Comparison of ENCODE assay signal across 20 cellular contexts in the genomic region with DNA sequence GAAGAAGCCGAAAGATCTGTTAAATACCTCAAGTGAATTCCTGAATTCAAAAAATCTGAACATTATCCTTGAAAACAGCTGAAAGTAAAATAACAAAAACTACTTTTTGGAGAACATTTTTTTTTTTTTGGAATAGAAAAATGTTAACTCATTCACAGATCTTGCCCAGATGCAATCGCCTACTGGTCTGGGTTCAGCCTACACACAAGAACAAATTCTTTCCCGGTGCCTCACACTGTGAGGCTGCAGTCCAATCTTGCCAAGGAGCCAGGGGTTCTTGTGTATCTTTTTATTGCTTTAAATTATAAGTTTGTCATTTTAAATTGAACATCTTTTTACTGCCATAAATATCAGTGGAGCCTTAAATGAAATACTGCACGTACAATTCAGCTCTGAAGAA. TPM values are rescaled to one million over a fixed set of nuclear protein-coding genes. Genes with fewer than 3 reads are reported as not detected.
A peak's percentile ranks its signal among the peaks of the same experiment; 100 is the strongest.
DNase-seq lines count a peak whose midpoint lies in the region; ATAC-seq and TF ChIP-seq lines count a peak whose summit lies in the region.
"Had no signal": no experiment of that assay in that cellular context is flagged by ENCODE, and none has a peak within 500 bp of the region (broad histone marks: within the 10 kb centered on the region; RNA-seq: fewer than 3 reads in every experiment).

No MANE protein-coding gene starts in this region.

- H2AFZ ChIP-seq in neural progenitor cell (replicated peaks), result no peak overlapping the region

- H3K27me3 ChIP-seq in skeletal muscle satellite cell (ENCODE audit: control insufficient read depth, insufficient read depth, low read length) (no peaks in the 10 kb centered on the region), neural progenitor cell (no peaks in the 10 kb centered on the region)
- H3K27me3 ChIP-seq: upper lobe of right lung had no signal

- no peak overlapping the region for H3K27ac Mint-ChIP-seq in neural progenitor cell
- H3K27ac Mint-ChIP-seq: activated naive CD4-positive, alpha-beta T cell treated with anti-CD3 and anti-CD28 coated beads for 36 hours had no signal

- no peak overlapping the region for H3K4me3 ChIP-seq in fibroblast of the aortic adventitia (ENCODE audit: low read depth, low read length)
- no peak overlapping the region for H3K4me3 ChIP-seq in skeletal muscle satellite cell (ENCODE audit: low read length)
- H3K4me3 ChIP-seq in neural progenitor cell, result no peak overlapping the region
- H3K4me3 ChIP-seq: heart right ventricle, upper lobe of right lung had no signal

- H3K36me3 ChIP-seq in skeletal muscle satellite cell (ENCODE audit: insufficient read depth, low read length) (no peaks in the 10 kb centered on the region), neural progenitor cell (no peaks in the 10 kb centered on the region)
- H3K36me3 ChIP-seq: heart right ventricle, upper lobe of right lung had no signal

- H3K27me3 Mint-ChIP-seq in activated T-cell treated with anti-CD3 and anti-CD28 coated beads, Interleukin-2, amount 50 U/mL, for 4 hours (ENCODE audit: low read depth), result no peaks in the 10 kb centered on the region
- H3K27me3 Mint-ChIP-seq in neural progenitor cell (ENCODE audit: insufficient read depth, low read depth), result no peaks in the 10 kb centered on the region
- H3K27me3 Mint-ChIP-seq: naive B cell had no signal

- ATAC-seq in activated T-cell treated with anti-CD3 and anti-CD28 coated beads, Interleukin-2, amount 50 U/mL, for 4 hours, result no peak
- ATAC-seq: heart right ventricle, HepG2, upper lobe of right lung had no signal

- peaks cover 35% of the 10 kb centered on the region for H3K4me1 ChIP-seq in skeletal muscle satellite cell (ENCODE audit: control insufficient read depth, insufficient read depth, low read length)
- H3K4me1 ChIP-seq in neural progenitor cell, result no peaks in the 10 kb centered on the region
- H3K4me1 ChIP-seq: heart right ventricle, upper lobe of right lung had no signal

- H3K9ac ChIP-seq in skeletal muscle satellite cell (ENCODE audit: low read depth, low read length) (peak overlapping the region; percentile 69), neural progenitor cell (no peak overlapping the region)

- H3K4me3 Mint-ChIP-seq in activated T-cell treated with anti-CD3 and anti-CD28 coated beads, Interleukin-2, amount 50 U/mL, for 4 hours, result no peak overlapping the region
- H3K4me3 Mint-ChIP-seq in neural progenitor cell, result no peak overlapping the region
- H3K4me3 Mint-ChIP-seq: activated naive CD4-positive, alpha-beta T cell treated with anti-CD3 and anti-CD28 coated beads for 36 hours; naive B cell had no signal

- TF ChIP-seq CTCF in fibroblast of the aortic adventitia (IDR thresholded peaks at IDR 0.05; ENCODE audit: insufficient read depth, low read length) (peak; percentile 18), neural progenitor cell (IDR thresholded peaks at IDR 0.05) (no peak)

- H3K9me3 ChIP-seq in skeletal muscle satellite cell (replicated peaks; ENCODE audit: low read length) (no peaks in the 10 kb centered on the region), neural progenitor cell (ENCODE audit: low read depth) (no peaks in the 10 kb centered on the region)
- H3K9me3 ChIP-seq: heart right ventricle, upper lobe of right lung had no signal

- no peaks in the 10 kb centered on the region for H3K9me3 Mint-ChIP-seq in activated T-cell treated with anti-CD3 and anti-CD28 coated beads, Interleukin-2, amount 50 U/mL, for 4 hours
- H3K9me3 Mint-ChIP-seq in neural progenitor cell, result no peaks in the 10 kb centered on the region
- H3K9me3 Mint-ChIP-seq: activated naive CD4-positive, alpha-beta T cell treated with anti-CD3 and anti-CD28 coated beads for 36 hours had no signal

- H3K4me1 Mint-ChIP-seq in activated T-cell treated with anti-CD3 and anti-CD28 coated beads, Interleukin-2, amount 50 U/mL, for 4 hours (ENCODE audit: low read depth), result peaks cover 2% of the 10 kb centered on the region
- H3K4me1 Mint-ChIP-seq in neural progenitor cell, result peaks cover 3% of the 10 kb centered on the region
- H3K4me1 Mint-ChIP-seq: naive B cell had no signal

- peak; percentile 81 for DNase-seq in GM03348 (ENCODE audit: low spot score)
- DNase-seq in amniotic epithelial cell (ENCODE audit: low read depth), result peak; percentile 85
- peak; percentile 88 for DNase-seq in fibroblast of the aortic adventitia (ENCODE audit: low read depth)
- DNase-seq in putamen (ENCODE audit: low spot score), result no peak
- DNase-seq in activated T-cell treated with anti-CD3 and anti-CD28 coated beads, Interleukin-2, amount 50 U/mL, for 4 hours, result no peak
- no peak for DNase-seq in NCI-H146 (lab: John Stamatoyannopoulos, UW)
- DNase-seq in neural progenitor cell (ENCODE audit: low spot score), result no peak
- DNase-seq: activated CD4-positive, alpha-beta T cell treated with anti-CD3 and anti-CD28 coated beads for 1 hour; activated CD8-positive, alpha-beta memory T cell treated with anti-CD3 and anti-CD28 coated beads, Interleukin-2, amount 50 U/mL, for 48 hours; activated naive CD4-positive, alpha-beta T cell treated with anti-CD3 and anti-CD28 coated beads for 36 hours; DMS79; heart right ventricle; left cardiac atrium; naive B cell; Right ventricle myocardium superior; stimulated activated CD4-positive, alpha-beta T cell treated with anti-CD3 and anti-CD28 coated beads, Interleukin-2, amount 100 ng/mL, for 48 hours; stimulated activated CD8-positive, alpha-beta memory T cell treated with anti-CD3 and anti-CD28 coated beads, Interleukin-4, amount 100 ng/mL, for 48 hours; upper lobe of right lung had no signal

- H4K20me1 ChIP-seq in neural progenitor cell (ENCODE audit: low read depth), result no peaks in the 10 kb centered on the region

- H3F3A ChIP-seq in neural progenitor cell (ENCODE audit: low read depth), result no peaks in the 10 kb centered on the region

- no peak overlapping the region for H3K27ac ChIP-seq in neural progenitor cell
- H3K27ac ChIP-seq: heart right ventricle, upper lobe of right lung had no signal

- no peaks in the 10 kb centered on the region for H3K36me3 Mint-ChIP-seq in activated T-cell treated with anti-CD3 and anti-CD28 coated beads, Interleukin-2, amount 50 U/mL, for 4 hours (ENCODE audit: insufficient read depth)
- no peaks in the 10 kb centered on the region for H3K36me3 Mint-ChIP-seq in neural progenitor cell
- H3K36me3 Mint-ChIP-seq: naive B cell had no signal

- H3K4me2 ChIP-seq in skeletal muscle satellite cell (ENCODE audit: low read length), result peak overlapping the region; percentile 58
- no peak overlapping the region for H3K4me2 ChIP-seq in neural progenitor cell

- H3K79me2 ChIP-seq in neural progenitor cell (ENCODE audit: low read depth), result no peaks in the 10 kb centered on the region

RNA-seq across cellular contexts. Expression of a gene that starts 41.2 kb away (rescaled TPM):
- total RNA-seq in fibroblast of the aortic adventitia (ENCODE audit: low replicate concordance) (61.5 and 137 TPM in 2 replicates), neural progenitor cell (ENCODE audit: low replicate concordance) (11.1 and 12.8 TPM in 2 replicates)
- 1.1 and 2.3 TPM in 2 replicates for total RNA-seq in skeletal muscle satellite cell (2012; rRNA removed)
- total RNA-seq in activated T-cell treated with anti-CD3 and anti-CD28 coated beads, Interleukin-2, amount 50 U/mL, for 4 hours, result 1 to 10 TPM in 1 of 3 donors, under 1 TPM in 2; 0.54 to 1.6 (median 0.58) TPM
- total RNA-seq: activated naive CD4-positive, alpha-beta T cell treated with anti-CD3 and anti-CD28 coated beads for 36 hours; HepG2; Right ventricle myocardium superior had no signal

Comparison
In these comparisons a context has a peak if more than half of its experiments do, and no peak if none do; other contexts are left out.
1. DNase-seq: peak in GM03348 (single experiment), amniotic epithelial cell (single experiment) and fibroblast of the aortic adventitia (single experiment); none in putamen (single experiment), activated T-cell treated with anti-CD3 and anti-CD28 coated beads, Interleukin-2, amount 50 U/mL, for 4 hours (single experiment), NCI-H146 (single experiment) and neural progenitor cell (single experiment).